ENCODE assay signal across 1 cellular context in genomic region chr22:21652547-21653545, GRCh38.
TF ChIP-seq lines count a peak whose summit lies in the region.

No MANE protein-coding gene starts in this region.

TF ChIP-seq in HepG2, 621 proteins besides CTCF, POLR2A, EP300 and RAD21 (continues in another document):
- TF ChIP-seq MLLT10 (CRISPR knock-in tag; IDR thresholded peaks at IDR 0.05) (no peak), TP53 (CRISPR knock-in tag; conservative IDR thresholded peaks at IDR 0.05) (no peak), FOXK1 (CRISPR knock-in tag; IDR thresholded peaks at IDR 0.05; ENCODE audit: borderline replicate concordance, low read depth) (no peak), PATZ1 (CRISPR knock-in tag; IDR thresholded peaks at IDR 0.05) (peak; percentile 57), SPEN (CRISPR knock-in tag; IDR thresholded peaks at IDR 0.05; ENCODE audit: low read depth) (no peak), ZNF580 (CRISPR knock-in tag; IDR thresholded peaks at IDR 0.05; ENCODE audit: borderline replicate concordance, low read depth) (no peak), HINFP (CRISPR knock-in tag; IDR thresholded peaks at IDR 0.05; ENCODE audit: low read depth) (no peak), GMEB1 (CRISPR knock-in tag; IDR thresholded peaks at IDR 0.05; ENCODE audit: borderline replicate concordance) (no peak), ZNF572 (CRISPR knock-in tag; IDR thresholded peaks at IDR 0.05) (no peak), IRF9 (CRISPR knock-in tag; IDR thresholded peaks at IDR 0.05; ENCODE audit: borderline replicate concordance) (peak; percentile 6; the same call in 1 of the 2 replicates), NR2F6 (IDR thresholded peaks at IDR 0.05) (no peak; the same call in 1 of the 2 replicates), NR2F6 (CRISPR knock-in tag; IDR thresholded peaks at IDR 0.05) (0 out of 2 replicates have a peak, but pooled peaks have one; percentile 13), MBD4 (IDR thresholded peaks at IDR 0.05; ENCODE audit: borderline replicate concordance, low read length) (no peak), ZMYM3 (CRISPR knock-in tag; IDR thresholded peaks at IDR 0.05) (no peak), ZSCAN29 (CRISPR knock-in tag; conservative IDR thresholded peaks at IDR 0.05) (no peak), MYC (CRISPR knock-in tag; IDR thresholded peaks at IDR 0.05; ENCODE audit: borderline replicate concordance) (0 out of 2 replicates have a peak, but pooled peaks have one; percentile 14), ZNF687 (CRISPR knock-in tag; IDR thresholded peaks at IDR 0.05) (no peak), PLRG1 (conservative IDR thresholded peaks at IDR 0.05) (no peak), ZNF549 (CRISPR knock-in tag; IDR thresholded peaks at IDR 0.05) (no peak), PHB2 (IDR thresholded peaks at IDR 0.05; ENCODE audit: partially characterized antibody) (no peak), ZNF567 (CRISPR knock-in tag; IDR thresholded peaks at IDR 0.05; ENCODE audit: borderline replicate concordance) (no peak), TRIM22 (IDR thresholded peaks at IDR 0.05) (no peak), TFDP2 (CRISPR knock-in tag; IDR thresholded peaks at IDR 0.05) (0 out of 2 replicates have a peak, but pooled peaks have one; percentile 20), ZNF274 (CRISPR knock-in tag; IDR thresholded peaks at IDR 0.05) (no peak), CEBPB (IDR thresholded peaks at IDR 0.05; ENCODE audit: borderline replicate concordance, low read depth, low read length) (no peak), PAWR (CRISPR knock-in tag; IDR thresholded peaks at IDR 0.05; ENCODE audit: borderline replicate concordance) (no peak), GMEB2 (CRISPR knock-in tag; IDR thresholded peaks at IDR 0.05; ENCODE audit: low read depth) (no peak), ZNF652 (CRISPR knock-in tag; IDR thresholded peaks at IDR 0.05; ENCODE audit: borderline replicate concordance, low read depth) (no peak), TCF12 (IDR thresholded peaks at IDR 0.05) (no peak), TCF12 (CRISPR knock-in tag; IDR thresholded peaks at IDR 0.05) (no peak), SOX13 (IDR thresholded peaks at IDR 0.05) (no peak), SOX13 (CRISPR knock-in tag; conservative IDR thresholded peaks at IDR 0.05 in 1 of 2, IDR thresholded peaks at IDR 0.05 in 1 of 2) (no peak), ZSCAN22 (CRISPR knock-in tag; IDR thresholded peaks at IDR 0.05) (no peak), RBFOX2 (IDR thresholded peaks at IDR 0.05; ENCODE audit: low read depth, low read length) (no peak), ZNF605 (CRISPR knock-in tag; IDR thresholded peaks at IDR 0.05) (peak; percentile 15; the same call in 1 of the 2 replicates), SRSF1 (optimal IDR thresholded peaks at IDR 0.05; ENCODE audit: low read depth, low read length) (peak; percentile 14), HNRNPK (IDR thresholded peaks at IDR 0.05; ENCODE audit: low read depth, low read length, poor library complexity, severe bottlenecking) (no peak), ZSCAN20 (CRISPR knock-in tag; IDR thresholded peaks at IDR 0.05; ENCODE audit: borderline replicate concordance) (no peak), HBP1 (CRISPR knock-in tag; IDR thresholded peaks at IDR 0.05; ENCODE audit: low read depth) (no peak), MTERF4 (CRISPR knock-in tag; IDR thresholded peaks at IDR 0.05) (no peak), SMC3 (IDR thresholded peaks at IDR 0.05; ENCODE audit: low read length) (no peak), ZNF230 (CRISPR knock-in tag; IDR thresholded peaks at IDR 0.05) (no peak), BHLHE40 (IDR thresholded peaks at IDR 0.05; ENCODE audit: low read length) (no peak), MEIS2 (CRISPR knock-in tag; IDR thresholded peaks at IDR 0.05) (no peak), KLF16 (CRISPR knock-in tag; IDR thresholded peaks at IDR 0.05) (no peak), AGO2 (optimal IDR thresholded peaks at IDR 0.05; ENCODE audit: low read depth, low read length) (peak; percentile 40), SP5 (CRISPR knock-in tag; IDR thresholded peaks at IDR 0.05; ENCODE audit: borderline replicate concordance, low read depth) (no peak), ZNF329 (CRISPR knock-in tag; IDR thresholded peaks at IDR 0.05; ENCODE audit: low read depth) (no peak), MAFK (conservative IDR thresholded peaks at IDR 0.05 in 1 of 2, IDR thresholded peaks at IDR 0.05 in 1 of 2; ENCODE audit: low read length in 2 of 2) (no peak)
